ENCODE assay signal across 18 cellular contexts in the genomic region with DNA sequence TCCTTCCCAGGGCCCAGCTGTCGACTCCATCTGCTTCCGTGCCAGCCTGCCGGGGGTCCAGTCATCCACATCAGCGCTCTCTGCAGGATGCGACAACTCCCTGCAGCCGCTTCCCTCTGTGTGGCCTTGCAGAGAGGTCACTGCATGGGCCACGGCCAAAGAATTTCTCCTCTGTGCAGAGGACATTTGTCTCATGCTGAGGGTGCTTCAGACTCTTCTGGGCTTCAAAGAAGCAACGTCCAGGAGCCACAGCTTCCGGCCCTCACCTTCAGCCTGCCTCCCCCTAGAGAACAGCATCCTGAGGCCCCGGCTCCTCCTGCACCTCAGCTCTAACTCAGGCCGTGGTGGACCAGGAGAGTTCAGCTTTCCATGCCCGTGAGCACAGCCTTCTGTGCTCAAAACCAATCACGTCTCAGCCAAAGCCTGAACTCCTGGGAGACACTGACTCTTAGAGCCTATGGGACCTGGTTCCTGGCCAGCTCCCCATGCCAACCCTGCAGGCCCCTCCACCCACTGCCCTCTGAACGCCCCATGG.
DNase-seq lines count a peak whose midpoint lies in the region; ATAC-seq, FAIRE-seq and TF ChIP-seq lines count a peak whose summit lies in the region.
"Had no signal": no experiment of that assay in that cellular context is flagged by ENCODE, and none has a peak within 500 bp of the region (broad histone marks: within the 10 kb centered on the region; RNA-seq: fewer than 3 reads in every experiment).

No MANE protein-coding gene starts in this region.

- H3K27ac Mint-ChIP-seq in CD14-positive monocyte (peak overlapping the region in 1 of 7 donors; percentile 18), GM23338 (no peak overlapping the region)
- no peak overlapping the region for H3K27ac Mint-ChIP-seq in activated CD4-positive, alpha-beta T cell treated with anti-CD3 and anti-CD28 coated beads, Interleukin-2, amount 10 ng/mL, durations not matched to agents 7 days and 5 days
- H3K27ac Mint-ChIP-seq: CD8-positive, alpha-beta T cell had no signal

- H3K27ac ChIP-seq in GM23338 (ENCODE audit: low read depth) = no peak overlapping the region
- H3K27ac ChIP-seq: KMS-11 had no signal

- CTCF ChIA-PET in activated CD4-positive, alpha-beta T cell treated with anti-CD3 and anti-CD28 coated beads, Interleukin-2, amount 10 ng/mL, durations not matched to agents 7 days and 5 days (lab: Charles Lee) = interaction anchor here (1.2 kb wide), 1 partner anchor 17 kb away, joined by 3 read pairs; no protein-coding TSS in a partner anchor

- H3K9me2 ChIP-seq in GM23338 (ENCODE audit: insufficient read depth) = no peaks in the 10 kb centered on the region

- no peak for FAIRE-seq in GM19239 (lab: Jason Lieb, UNC)
- FAIRE-seq: D721Med, GM12892 had no signal

- H3K36me3 ChIP-seq in GM23338 (ENCODE audit: insufficient read depth) = no peaks in the 10 kb centered on the region
- H3K36me3 ChIP-seq: BE2C had no signal

- H3K79me2 ChIP-seq in GM23338 (replicated peaks; ENCODE audit: insufficient read depth) = no peaks in the 10 kb centered on the region

- no peak overlapping the region for H3K4me2 ChIP-seq in GM23338
- H3K4me2 ChIP-seq: KMS-11 had no signal

- peaks cover under 1% of the 10 kb centered on the region for H3K4me1 Mint-ChIP-seq in CD14-positive monocyte
- H3K4me1 Mint-ChIP-seq in GM23338 = no peaks in the 10 kb centered on the region
- H3K4me1 Mint-ChIP-seq in activated CD4-positive, alpha-beta T cell treated with anti-CD3 and anti-CD28 coated beads, Interleukin-2, amount 10 ng/mL, durations not matched to agents 7 days and 5 days = no peaks in the 10 kb centered on the region

- no peak overlapping the region for H3K4me3 Mint-ChIP-seq in CD14-positive monocyte
- H3K4me3 Mint-ChIP-seq in GM23338 = no peak overlapping the region
- no peak overlapping the region for H3K4me3 Mint-ChIP-seq in activated CD4-positive, alpha-beta T cell treated with anti-CD3 and anti-CD28 coated beads, Interleukin-2, amount 10 ng/mL, durations not matched to agents 7 days and 5 days
- H3K4me3 Mint-ChIP-seq: CD8-positive, alpha-beta T cell had no signal

- no peaks in the 10 kb centered on the region for H3K27me3 ChIP-seq in GM23338 (ENCODE audit: insufficient read depth)
- H3K27me3 ChIP-seq: BE2C had no signal

- ATAC-seq in GM23338 (peak; percentile 88), omental fat pad (ENCODE audit: low FRiP score) (no peak), HG02588 (IDR thresholded peaks at IDR 0.05; ENCODE audit: unreplicated experiment) (no peak)
- ATAC-seq: CD8-positive, alpha-beta T cell had no signal

- H3K27me3 Mint-ChIP-seq in CD14-positive monocyte (ENCODE audit: low read depth in 3 of 3) (peaks cover 0 to 3% (median 1%) of the 10 kb centered on the region in 3 donors), GM23338 (ENCODE audit: insufficient read depth, low read depth, poor library complexity) (peaks cover 19% of the 10 kb centered on the region)
- no peaks in the 10 kb centered on the region for H3K27me3 Mint-ChIP-seq in activated CD4-positive, alpha-beta T cell treated with anti-CD3 and anti-CD28 coated beads, Interleukin-2, amount 10 ng/mL, durations not matched to agents 7 days and 5 days

- no peak for TF ChIP-seq CTCF in CD14-positive monocyte (IDR thresholded peaks at IDR 0.05)
- no peak for TF ChIP-seq CTCF in GM23338 (conservative IDR thresholded peaks at IDR 0.05; ENCODE audit: low read depth in 2 of 2)
- no peak for TF ChIP-seq CTCF in omental fat pad (IDR thresholded peaks at IDR 0.05)

- H3K36me3 Mint-ChIP-seq in CD14-positive monocyte = peaks cover 11 to 18% of the 10 kb centered on the region in 2 donors
- no peaks in the 10 kb centered on the region for H3K36me3 Mint-ChIP-seq in GM23338 (ENCODE audit: low read depth)
- H3K36me3 Mint-ChIP-seq in activated CD4-positive, alpha-beta T cell treated with anti-CD3 and anti-CD28 coated beads, Interleukin-2, amount 10 ng/mL, durations not matched to agents 7 days and 5 days (ENCODE audit: low read depth) = no peaks in the 10 kb centered on the region

- H4K20me1 ChIP-seq in GM23338 (replicated peaks; ENCODE audit: insufficient read depth) = no peaks in the 10 kb centered on the region

- no peaks in the 10 kb centered on the region for H3F3A ChIP-seq in GM23338 (replicated peaks; ENCODE audit: low read depth)

- H3K4me3 ChIP-seq in GM23338 = no peak overlapping the region

- DNase-seq in CD14-positive monocyte (ENCODE audit: low spot score) = peak; percentile 42
- DNase-seq in GM23338 (ENCODE audit: low spot score) = no peak
- peak; percentile 62 for DNase-seq in iPS-NIHi11 (ENCODE audit: low spot score)
- DNase-seq in omental fat pad (ENCODE audit: low spot score) = peak; percentile 14
- no peak for DNase-seq in activated CD4-positive, alpha-beta T cell treated with anti-CD3 and anti-CD28 coated beads, Interleukin-2, amount 10 ng/mL, durations not matched to agents 7 days and 5 days
- DNase-seq in GM19239 (ENCODE audit: insufficient read length, low spot score) = no peak
- DNase-seq: BE2C; CD8-positive, alpha-beta T cell; DND-41; GDM1; NCI-H1092; NCI-H1694; NCI-H748 treated with DMSO at 0.1 percent for 48 hours; SHP77 had no signal

- intact Hi-C loops in CD14-positive monocyte (cut with micrococcal nuclease) = no loop called here

- H3K9me3 Mint-ChIP-seq in CD14-positive monocyte (peaks cover 0 to 8% (median 3%) of the 10 kb centered on the region in 7 donors), GM23338 (no peaks in the 10 kb centered on the region)
- H3K9me3 Mint-ChIP-seq in activated CD4-positive, alpha-beta T cell treated with anti-CD3 and anti-CD28 coated beads, Interleukin-2, amount 10 ng/mL, durations not matched to agents 7 days and 5 days = no peaks in the 10 kb centered on the region
- H3K9me3 Mint-ChIP-seq: CD8-positive, alpha-beta T cell had no signal

- H3K4me1 ChIP-seq in GM23338 (ENCODE audit: insufficient read depth) = no peaks in the 10 kb centered on the region
- H3K4me1 ChIP-seq: BE2C had no signal

- POLR2A ChIA-PET in activated CD4-positive, alpha-beta T cell treated with anti-CD3 and anti-CD28 coated beads, Interleukin-2, amount 10 ng/mL, durations not matched to agents 7 days and 5 days (lab: Charles Lee) = no interaction called here

- no peak overlapping the region for H2AFZ ChIP-seq in GM23338

TF ChIP-seq in GM23338, 12 proteins besides CTCF, POLR2A, EP300 and RAD21:
- no peak for TF ChIP-seq CREB1 (CRISPR knock-in tag; IDR thresholded peaks at IDR 0.05; ENCODE audit: low read depth)
- no peak for TF ChIP-seq ZNF331 (CRISPR knock-in tag; IDR thresholded peaks at IDR 0.05; ENCODE audit: low read depth)
- TF ChIP-seq NANOG (IDR thresholded peaks at IDR 0.05; ENCODE audit: borderline replicate concordance) = no peak
- no peak for TF ChIP-seq ZNF114 (CRISPR knock-in tag; IDR thresholded peaks at IDR 0.05)
- TF ChIP-seq EZH2 (IDR thresholded peaks at IDR 0.05; ENCODE audit: low read depth, unreplicated experiment) = no peak
- no peak for TF ChIP-seq JUNB (IDR thresholded peaks at IDR 0.05; ENCODE audit: unreplicated experiment)

Comparison
In these comparisons a context has a peak if more than half of its experiments do, and no peak if none do; other contexts are left out.
1. DNase-seq: peak in CD14-positive monocyte (single experiment), iPS-NIHi11 (single experiment) and omental fat pad (single experiment); none in GM23338 (single experiment), activated CD4-positive, alpha-beta T cell treated with anti-CD3 and anti-CD28 coated beads, Interleukin-2, amount 10 ng/mL, durations not matched to agents 7 days and 5 days (single experiment) and GM19239 (single experiment).